In genomic region chr10:74190494-74190893, GRCh38 we compare ENCODE assay signal across 9 cellular contexts. TPM values are rescaled to one million over a fixed set of nuclear protein-coding genes. Genes with fewer than 3 reads are reported as not detected.
DNase-seq lines count a peak whose midpoint lies in the region; ATAC-seq and TF ChIP-seq lines count a peak whose summit lies in the region.
"Had no signal": no experiment of that assay in that cellular context is flagged by ENCODE, and none has a peak within 500 bp of the region (broad histone marks: within the 10 kb centered on the region; RNA-seq: fewer than 3 reads in every experiment).

No MANE protein-coding gene starts in this region.

- POLR2A ChIA-PET in activated CD8-positive, alpha-beta T cell treated with anti-CD3 and anti-CD28 coated beads for 36 hours (lab: Charles Lee), result interaction anchor here (0.6 to 1.7 kb wide), 4 partner anchors 9 to 39 kb away, joined by 3 to 5 read pairs (median 4); partner anchors contain the start of genes ADK and AP3M1

- intact Hi-C loops in Right ventricle myocardium inferior (cut with DNase I) (no loop called here), left colon (cut with DNase I, micrococcal nuclease) (no loop called here), aorta (cut with DNase I) (no loop called here)
- intact Hi-C loops in activated CD8-positive, alpha-beta T cell treated with anti-CD3 and anti-CD28 coated beads for 36 hours (cut with micrococcal nuclease), result no loop called here

- no peak for DNase-seq in right atrium auricular region (ENCODE audit: low spot score)
- DNase-seq in Right ventricle myocardium inferior (ENCODE audit: missing footprints), result no peak
- no peak for DNase-seq in activated CD8-positive, alpha-beta T cell treated with anti-CD3 and anti-CD28 coated beads for 36 hours
- no peak for DNase-seq in left colon
- DNase-seq in aorta, result no peak
- no peak for DNase-seq in stimulated activated CD4-positive, alpha-beta T cell treated with anti-CD3 and anti-CD28 coated beads, Interleukin-4, amount 100 ng/mL, for 24 hours
- no peak for DNase-seq in Kasumi-1 (lab: John Stamatoyannopoulos, UW)
- DNase-seq in mesenteric fat pad (ENCODE audit: low spot score), result no peak

- no peaks in the 10 kb centered on the region for H3K9me3 ChIP-seq in right atrium auricular region
- H3K9me3 ChIP-seq in aorta (ENCODE audit: control insufficient read depth, low read length), result no peaks in the 10 kb centered on the region

- H3K4me1 ChIP-seq in right atrium auricular region, result peaks cover 0 to 7% of the 10 kb centered on the region in 2 donors
- H3K4me1 ChIP-seq in aorta (ENCODE audit: control insufficient read depth in 1 of 2, insufficient read depth in 2 of 2, low read length in 2 of 2), result peaks cover 0 to 5% of the 10 kb centered on the region in 2 donors

- H3K27ac Mint-ChIP-seq in activated CD8-positive, alpha-beta T cell treated with anti-CD3 and anti-CD28 coated beads for 36 hours, result peak overlapping the region; percentile 98
- H3K27ac Mint-ChIP-seq: progenitor cell of endocrine pancreas had no signal

- no peak for TF ChIP-seq CTCF in right atrium auricular region (IDR thresholded peaks at IDR 0.05)
- TF ChIP-seq CTCF in activated CD8-positive, alpha-beta T cell treated with anti-CD3 and anti-CD28 coated beads for 36 hours (IDR thresholded peaks at IDR 0.05), result no peak

- no peaks in the 10 kb centered on the region for H3K27me3 Mint-ChIP-seq in activated CD8-positive, alpha-beta T cell treated with anti-CD3 and anti-CD28 coated beads for 36 hours
- H3K27me3 Mint-ChIP-seq: progenitor cell of endocrine pancreas had no signal

- CTCF ChIA-PET in activated CD8-positive, alpha-beta T cell treated with anti-CD3 and anti-CD28 coated beads for 36 hours (lab: Charles Lee), result interaction anchor here (0.8 to 1.2 kb wide), 3 partner anchors 13 to 28 kb away, joined by 3 to 6 read pairs (median 3); no protein-coding TSS in a partner anchor

- H3K4me3 Mint-ChIP-seq in activated CD8-positive, alpha-beta T cell treated with anti-CD3 and anti-CD28 coated beads for 36 hours, result peak overlapping the region; percentile 69

- H3K27ac ChIP-seq in right atrium auricular region (peak overlapping the region; percentile 20 to 40), aorta (ENCODE audit: low read depth in 1 of 2, low read length in 2 of 2) (peak overlapping the region; percentile 30 to 90)

- H3K4me3 ChIP-seq in right atrium auricular region (no peak overlapping the region), aorta (ENCODE audit: low read length in 2 of 2) (peak overlapping the region in 1 of 2 donors; percentile 26)

- H3K4me1 Mint-ChIP-seq in activated CD8-positive, alpha-beta T cell treated with anti-CD3 and anti-CD28 coated beads for 36 hours (ENCODE audit: low read depth), result peaks cover 69% of the 10 kb centered on the region

- no peak for ATAC-seq in Right ventricle myocardium inferior
- ATAC-seq in activated CD8-positive, alpha-beta T cell treated with anti-CD3 and anti-CD28 coated beads for 36 hours, result no peak
- peak; percentile 26 for ATAC-seq in left colon
- no peak for ATAC-seq in aorta (ENCODE audit: low FRiP score)

- peaks cover 2% of the 10 kb centered on the region for H3K36me3 Mint-ChIP-seq in activated CD8-positive, alpha-beta T cell treated with anti-CD3 and anti-CD28 coated beads for 36 hours (ENCODE audit: low read depth)

- no peaks in the 10 kb centered on the region for H3K36me3 ChIP-seq in right atrium auricular region
- no peaks in the 10 kb centered on the region for H3K36me3 ChIP-seq in aorta (ENCODE audit: control insufficient read depth in 1 of 2, insufficient read depth in 2 of 2, low read length in 1 of 2)

- H3K27me3 ChIP-seq in right atrium auricular region, result no peaks in the 10 kb centered on the region
- H3K27me3 ChIP-seq in aorta (ENCODE audit: control insufficient read depth in 1 of 2, insufficient read depth in 2 of 2, low read length in 1 of 2), result no peaks in the 10 kb centered on the region

- H3K9me3 Mint-ChIP-seq in activated CD8-positive, alpha-beta T cell treated with anti-CD3 and anti-CD28 coated beads for 36 hours, result no peaks in the 10 kb centered on the region

RNA-seq across cellular contexts. Expression of gene ADK, which starts 39.5 kb away (rescaled TPM):
- 10 to 100 TPM; 23.7 to 31.6 TPM for total RNA-seq in right atrium auricular region
- 41.4 TPM for total RNA-seq in Right ventricle myocardium inferior
- total RNA-seq in activated CD8-positive, alpha-beta T cell treated with anti-CD3 and anti-CD28 coated beads for 36 hours, result 10 to 100 TPM; 56.9 to 57.5 TPM
- total RNA-seq in left colon, result 10 to 100 TPM; 16.2 to 16.4 TPM
- total RNA-seq in aorta, result 10 to 100 TPM; 14.4 to 21.1 TPM
- polyA plus RNA-seq in aorta, result 10 to 100 TPM; 12.6 to 17.8 TPM
- 34.9 TPM for total RNA-seq in mesenteric fat pad

RNA-seq across cellular contexts. Expression of gene AP3M1, which starts 39.9 kb away (rescaled TPM):
- 10 to 100 TPM; 20.2 to 27.6 TPM for total RNA-seq in right atrium auricular region
- total RNA-seq in Right ventricle myocardium inferior, result 28.0 TPM
- total RNA-seq in activated CD8-positive, alpha-beta T cell treated with anti-CD3 and anti-CD28 coated beads for 36 hours, result 10 to 100 TPM; 35.4 to 42.2 TPM
- total RNA-seq in left colon, result 10 to 100 TPM; 28.3 to 31.2 TPM
- 10 to 100 TPM; 30.0 to 30.4 TPM for total RNA-seq in aorta
- 10 to 100 TPM; 12.4 to 15.5 TPM for polyA plus RNA-seq in aorta
- 34.1 TPM for total RNA-seq in mesenteric fat pad
